Comparison of ENCODE assay signal across 1 cellular context in the genomic region with DNA sequence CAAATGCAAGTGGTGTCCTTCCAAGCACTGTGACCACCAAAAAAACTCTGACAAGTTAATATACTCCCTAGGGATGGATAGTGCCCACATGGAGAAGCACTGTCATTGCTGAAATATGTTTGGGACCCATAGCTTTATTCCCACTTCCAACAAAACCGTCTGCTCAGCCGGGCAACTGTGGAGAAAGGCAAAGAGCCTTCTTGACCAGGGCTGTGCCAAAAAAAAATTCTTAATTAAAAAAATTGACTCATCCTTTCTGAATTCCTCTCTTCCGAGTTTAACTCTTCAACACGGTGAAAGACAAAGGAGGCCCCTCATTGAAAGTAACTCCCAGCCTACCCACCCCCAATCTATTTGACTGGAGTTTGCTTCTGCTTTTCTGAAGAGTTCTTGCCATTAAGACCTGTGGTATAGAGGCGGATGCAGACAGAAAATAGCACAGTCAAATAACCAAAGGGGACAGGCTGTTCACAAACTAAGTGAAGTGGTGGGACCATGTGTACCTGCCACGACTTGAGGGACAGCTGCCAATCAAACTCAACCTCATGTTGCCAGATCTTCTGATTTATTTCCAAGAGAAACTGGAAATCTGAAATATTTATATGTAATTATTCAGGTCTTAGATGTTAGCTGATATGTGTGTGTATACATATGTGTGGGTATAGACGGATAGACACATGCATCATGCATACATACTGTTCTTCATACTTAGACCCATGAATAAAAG.
A peak's percentile ranks its signal among the peaks of the same experiment; 100 is the strongest.
TF ChIP-seq lines count a peak whose summit lies in the region.

No MANE protein-coding gene starts in this region.

TF ChIP-seq in GM12878, 131 proteins besides CTCF, POLR2A, EP300 and RAD21 (continued from another document):
- TF ChIP-seq, protein P1, sequence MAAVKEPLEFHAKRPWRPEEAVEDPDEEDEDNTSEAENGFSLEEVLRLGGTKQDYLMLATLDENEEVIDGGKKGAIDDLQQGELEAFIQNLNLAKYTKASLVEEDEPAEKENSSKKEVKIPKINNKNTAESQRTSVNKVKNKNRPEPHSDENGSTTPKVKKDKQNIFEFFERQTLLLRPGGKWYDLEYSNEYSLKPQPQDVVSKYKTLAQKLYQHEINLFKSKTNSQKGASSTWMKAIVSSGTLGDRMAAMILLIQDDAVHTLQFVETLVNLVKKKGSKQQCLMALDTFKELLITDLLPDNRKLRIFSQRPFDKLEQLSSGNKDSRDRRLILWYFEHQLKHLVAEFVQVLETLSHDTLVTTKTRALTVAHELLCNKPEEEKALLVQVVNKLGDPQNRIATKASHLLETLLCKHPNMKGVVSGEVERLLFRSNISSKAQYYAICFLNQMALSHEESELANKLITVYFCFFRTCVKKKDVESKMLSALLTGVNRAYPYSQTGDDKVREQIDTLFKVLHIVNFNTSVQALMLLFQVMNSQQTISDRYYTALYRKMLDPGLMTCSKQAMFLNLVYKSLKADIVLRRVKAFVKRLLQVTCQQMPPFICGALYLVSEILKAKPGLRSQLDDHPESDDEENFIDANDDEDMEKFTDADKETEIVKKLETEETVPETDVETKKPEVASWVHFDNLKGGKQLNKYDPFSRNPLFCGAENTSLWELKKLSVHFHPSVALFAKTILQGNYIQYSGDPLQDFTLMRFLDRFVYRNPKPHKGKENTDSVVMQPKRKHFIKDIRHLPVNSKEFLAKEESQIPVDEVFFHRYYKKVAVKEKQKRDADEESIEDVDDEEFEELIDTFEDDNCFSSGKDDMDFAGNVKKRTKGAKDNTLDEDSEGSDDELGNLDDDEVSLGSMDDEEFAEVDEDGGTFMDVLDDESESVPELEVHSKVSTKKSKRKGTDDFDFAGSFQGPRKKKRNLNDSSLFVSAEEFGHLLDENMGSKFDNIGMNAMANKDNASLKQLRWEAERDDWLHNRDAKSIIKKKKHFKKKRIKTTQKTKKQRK (IDR thresholded peaks at IDR 0.05; ENCODE audit: low read depth, low read length): no peak
- TF ChIP-seq CHD4 (IDR thresholded peaks at IDR 0.05) (no peak), FOXM1 (IDR thresholded peaks at IDR 0.05; ENCODE audit: low read depth, low read length) (no peak), CBFB (IDR thresholded peaks at IDR 0.05; ENCODE audit: low read depth) (no peak), BMI1 (IDR thresholded peaks at IDR 0.05; ENCODE audit: borderline replicate concordance) (no peak), SMAD1 (IDR thresholded peaks at IDR 0.05; ENCODE audit: low read depth, partially characterized antibody) (no peak), IKZF1 (conservative IDR thresholded peaks at IDR 0.05) (no peak)
- TF ChIP-seq, protein P2, sequence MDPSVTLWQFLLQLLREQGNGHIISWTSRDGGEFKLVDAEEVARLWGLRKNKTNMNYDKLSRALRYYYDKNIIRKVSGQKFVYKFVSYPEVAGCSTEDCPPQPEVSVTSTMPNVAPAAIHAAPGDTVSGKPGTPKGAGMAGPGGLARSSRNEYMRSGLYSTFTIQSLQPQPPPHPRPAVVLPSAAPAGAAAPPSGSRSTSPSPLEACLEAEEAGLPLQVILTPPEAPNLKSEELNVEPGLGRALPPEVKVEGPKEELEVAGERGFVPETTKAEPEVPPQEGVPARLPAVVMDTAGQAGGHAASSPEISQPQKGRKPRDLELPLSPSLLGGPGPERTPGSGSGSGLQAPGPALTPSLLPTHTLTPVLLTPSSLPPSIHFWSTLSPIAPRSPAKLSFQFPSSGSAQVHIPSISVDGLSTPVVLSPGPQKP (IDR thresholded peaks at IDR 0.05; ENCODE audit: low read depth, low read length): no peak
- TF ChIP-seq, protein P3, sequence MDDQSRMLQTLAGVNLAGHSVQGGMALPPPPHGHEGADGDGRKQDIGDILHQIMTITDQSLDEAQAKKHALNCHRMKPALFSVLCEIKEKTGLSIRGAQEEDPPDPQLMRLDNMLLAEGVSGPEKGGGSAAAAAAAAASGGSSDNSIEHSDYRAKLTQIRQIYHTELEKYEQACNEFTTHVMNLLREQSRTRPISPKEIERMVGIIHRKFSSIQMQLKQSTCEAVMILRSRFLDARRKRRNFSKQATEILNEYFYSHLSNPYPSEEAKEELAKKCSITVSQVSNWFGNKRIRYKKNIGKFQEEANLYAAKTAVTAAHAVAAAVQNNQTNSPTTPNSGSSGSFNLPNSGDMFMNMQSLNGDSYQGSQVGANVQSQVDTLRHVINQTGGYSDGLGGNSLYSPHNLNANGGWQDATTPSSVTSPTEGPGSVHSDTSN (IDR thresholded peaks at IDR 0.05; ENCODE audit: insufficient replicate concordance, low read depth, low read length): peak; percentile 68
